In the genomic region with DNA sequence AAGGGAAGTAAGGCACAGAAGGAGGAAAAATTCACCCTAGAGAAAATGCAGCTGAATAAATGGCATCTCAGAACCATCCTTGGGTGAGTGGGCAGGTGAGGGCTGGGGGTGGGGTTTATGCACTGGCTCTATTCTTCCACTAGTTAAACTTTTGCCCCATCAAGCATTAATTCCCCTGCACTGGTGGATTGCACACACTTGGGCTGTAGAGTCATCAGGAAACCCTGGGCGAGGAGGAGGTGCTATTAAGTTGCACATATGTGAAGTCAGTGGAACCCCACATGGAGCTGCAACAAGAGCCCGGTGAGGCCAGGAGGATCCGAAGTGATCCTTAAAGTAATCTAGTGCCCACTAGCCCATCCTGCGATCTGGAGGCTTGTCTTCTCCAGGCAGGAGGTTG, we compare ENCODE assay signal across 30 cellular contexts. TPM values are rescaled to one million over a fixed set of nuclear protein-coding genes. Genes with fewer than 3 reads are reported as not detected.
"Had no signal": no experiment of that assay in that cellular context is flagged by ENCODE, and none has a peak within 500 bp of the region (broad histone marks: within the 10 kb centered on the region; RNA-seq: fewer than 3 reads in every experiment).

No MANE protein-coding gene starts in this region.

- H3K27ac Mint-ChIP-seq: activated CD4-positive, alpha-beta T cell treated with anti-CD3 and anti-CD28 coated beads, Interleukin-2, amount 10 ng/mL, durations not matched to agents 7 days and 5 days; activated CD8-positive, alpha-beta T cell treated with anti-CD3 and anti-CD28 coated beads for 36 hours; activated naive CD8-positive, alpha-beta T cell; activated T-helper 2 cell treated with anti-CD3 and anti-CD28 coated beads, Interferon-gamma antibody, Interleukin-2, Interleukin-4, amounts not matched to agents 10 μg/mL and 5 μg/mL and 100 μg/mL, durations not matched to agents 14 hours and 24 hours and 36 hours; stimulated activated memory B cell treated with anti-CD40 and anti-IgM and Interleukin-4, amounts not matched to agents 10 μg/mL and 1 μg/mL and 100 μg/mL, for 72 hours had no signal

- DNase-seq: activated CD4-positive, alpha-beta T cell treated with anti-CD3 and anti-CD28 coated beads, Interleukin-2, amount 10 ng/mL, durations not matched to agents 7 days and 5 days; activated CD4-positive, CD25-positive, alpha-beta regulatory T cell treated with anti-CD3 and anti-CD28 coated beads, Interleukin-2, amount 50 U/mL, for 72 hours; activated CD8-positive, alpha-beta T cell treated with anti-CD3 and anti-CD28 coated beads for 36 hours; activated naive CD4-positive, alpha-beta T cell; activated T-cell treated with anti-CD3 and anti-CD28 coated beads, Interleukin-2, amount 50 U/mL, for 4 hours; amniotic stem cell; effector CD4-positive, alpha-beta T cell; left lung; naive thymus-derived CD4-positive, alpha-beta T cell; retina; sigmoid colon; stimulated activated CD4-positive, alpha-beta T cell treated with anti-CD3 and anti-CD28 coated beads, Interleukin-15, amount 100 ng/mL, for 24 hours; stomach had no signal

- H3K9me3 Mint-ChIP-seq: activated CD4-positive, alpha-beta T cell treated with anti-CD3 and anti-CD28 coated beads, Interleukin-2, amount 10 ng/mL, durations not matched to agents 7 days and 5 days; activated CD8-positive, alpha-beta T cell treated with anti-CD3 and anti-CD28 coated beads for 36 hours; activated T-cell treated with anti-CD3 and anti-CD28 coated beads, Interleukin-2, amount 50 U/mL, for 4 hours; activated T-helper 2 cell treated with anti-CD3 and anti-CD28 coated beads, Interferon-gamma antibody, Interleukin-2, Interleukin-4, amounts not matched to agents 10 μg/mL and 5 μg/mL and 100 μg/mL, durations not matched to agents 14 hours and 24 hours and 36 hours; naive thymus-derived CD4-positive, alpha-beta T cell; stimulated activated memory B cell treated with anti-CD40 and anti-IgM and Interleukin-4, amounts not matched to agents 10 μg/mL and 1 μg/mL and 100 μg/mL, for 72 hours had no signal

- H3K27me3 ChIP-seq: left lung, sigmoid colon, stomach, suprapubic skin, tibial nerve, vagina had no signal

- H3K36me3 ChIP-seq: cardiac muscle cell, left lung, sigmoid colon, stomach, suprapubic skin, tibial nerve, vagina had no signal

- H3K4me3 ChIP-seq: cardiac muscle cell, left lung, lung, sigmoid colon, smooth muscle cell, stomach, suprapubic skin, tibial nerve, vagina had no signal

- H3K27me3 Mint-ChIP-seq: activated CD4-positive, alpha-beta T cell treated with anti-CD3 and anti-CD28 coated beads, Interleukin-2, amount 10 ng/mL, durations not matched to agents 7 days and 5 days; activated CD8-positive, alpha-beta T cell treated with anti-CD3 and anti-CD28 coated beads for 36 hours; activated naive CD8-positive, alpha-beta T cell; stimulated activated memory B cell treated with anti-CD40 and anti-IgM and Interleukin-4, amounts not matched to agents 10 μg/mL and 1 μg/mL and 100 μg/mL, for 72 hours had no signal

- H3K36me3 Mint-ChIP-seq: activated naive CD8-positive, alpha-beta T cell; naive thymus-derived CD4-positive, alpha-beta T cell; stimulated activated memory B cell treated with anti-CD40 and anti-IgM and Interleukin-4, amounts not matched to agents 10 μg/mL and 1 μg/mL and 100 μg/mL, for 72 hours had no signal

- H3K4me3 Mint-ChIP-seq: activated CD4-positive, alpha-beta T cell treated with anti-CD3 and anti-CD28 coated beads, Interleukin-2, amount 10 ng/mL, durations not matched to agents 7 days and 5 days; activated CD8-positive, alpha-beta T cell treated with anti-CD3 and anti-CD28 coated beads for 36 hours; activated naive CD8-positive, alpha-beta T cell; activated T-cell treated with anti-CD3 and anti-CD28 coated beads, Interleukin-2, amount 50 U/mL, for 4 hours; naive thymus-derived CD4-positive, alpha-beta T cell; stimulated activated memory B cell treated with anti-CD40 and anti-IgM and Interleukin-4, amounts not matched to agents 10 μg/mL and 1 μg/mL and 100 μg/mL, for 72 hours had no signal

- H3K27ac ChIP-seq: cardiac muscle cell, left lung, sigmoid colon, stomach, suprapubic skin, tibial nerve, vagina, VCaP had no signal

- H3K4me1 ChIP-seq: vagina had no signal

- H3K9me3 ChIP-seq: left lung, sigmoid colon, stomach, suprapubic skin, tibial nerve, vagina had no signal

- H3K4me2 ChIP-seq: smooth muscle cell had no signal

- ATAC-seq: activated CD8-positive, alpha-beta T cell treated with anti-CD3 and anti-CD28 coated beads for 36 hours; activated T-cell treated with anti-CD3 and anti-CD28 coated beads, Interleukin-2, amount 50 U/mL, for 4 hours; left lung; naive thymus-derived CD4-positive, alpha-beta T cell; stimulated activated memory B cell treated with anti-CD40 and anti-IgM and Interleukin-4, amounts not matched to agents 10 μg/mL and 1 μg/mL and 100 μg/mL, for 72 hours had no signal

RNA-seq across cellular contexts. Expression of gene TUBA4B, which starts 19.3 kb away (rescaled TPM):
- total RNA-seq: activated CD4-positive, alpha-beta T cell treated with anti-CD3 and anti-CD28 coated beads, Interleukin-2, amount 10 ng/mL, durations not matched to agents 7 days and 5 days; activated CD8-positive, alpha-beta T cell treated with anti-CD3 and anti-CD28 coated beads for 36 hours; activated T-cell treated with anti-CD3 and anti-CD28 coated beads, Interleukin-2, amount 50 U/mL, for 4 hours; activated T-helper 2 cell treated with anti-CD3 and anti-CD28 coated beads, Interferon-gamma antibody, Interleukin-2, Interleukin-4, amounts not matched to agents 10 μg/mL and 5 μg/mL and 100 μg/mL, durations not matched to agents 14 hours and 24 hours and 36 hours; cardiac muscle cell; cerebellum; fibroblast of lung; glomerular endothelial cell; kidney epithelial cell; naive thymus-derived CD4-positive, alpha-beta T cell; osteoblast; posterior vena cava; sigmoid colon; smooth muscle cell; stomach; suprapubic skin; T-helper 2 cell treated with Interferon-gamma antibody and Interleukin-4, amounts not matched to agents 100 ng/mL and 5 ng/mL, for 36 hours; tibial nerve; vagina had no signal
- polyA plus RNA-seq: cardiac muscle cell; fibroblast of lung; naive thymus-derived CD4-positive, alpha-beta T cell; sigmoid colon; smooth muscle cell; stomach had no signal
